Comparison of ENCODE assay signal across 13 cellular contexts in genomic region chr22:39967996-39968968, GRCh38. TPM values are rescaled to one million over a fixed set of nuclear protein-coding genes. Genes with fewer than 3 reads are reported as not detected.
A peak's percentile ranks its signal among the peaks of the same experiment; 100 is the strongest.
DNase-seq lines count a peak whose midpoint lies in the region; ATAC-seq and TF ChIP-seq lines count a peak whose summit lies in the region.
"Had no signal": no experiment of that assay in that cellular context is flagged by ENCODE, and none has a peak within 500 bp of the region (broad histone marks: within the 10 kb centered on the region; RNA-seq: fewer than 3 reads in every experiment).

No MANE protein-coding gene starts in this region.

- peak; percentile 77 for ATAC-seq in Right ventricle myocardium inferior
- ATAC-seq in upper lobe of right lung, result peak; percentile 48
- no peak for ATAC-seq in GM19351 (IDR thresholded peaks at IDR 0.05; ENCODE audit: unreplicated experiment)

- no peaks in the 10 kb centered on the region for H3K79me2 ChIP-seq in mesendoderm (ENCODE audit: control insufficient read depth, insufficient read depth, low read length)

- intact Hi-C loops in Right ventricle myocardium inferior (cut with DNase I), result loop anchor here (5.0 kb wide), 1 partner anchor 34 kb away; no protein-coding TSS in a partner anchor
- intact Hi-C loops in cardiac septum (cut with DNase I), result no loop called here
- intact Hi-C loops in upper lobe of right lung (cut with DNase I), result no loop called here

- no peak overlapping the region for H2BK15ac ChIP-seq in mesendoderm (replicated peaks; ENCODE audit: low read depth)

- H3K23ac ChIP-seq in mesendoderm (ENCODE audit: low read length), result no peak overlapping the region

- H3K4me1 ChIP-seq in ectodermal cell (ENCODE audit: control insufficient read depth, insufficient read depth, low read length), result peaks cover 28% of the 10 kb centered on the region
- H3K4me1 ChIP-seq in mesendoderm (ENCODE audit: control insufficient read depth, low read depth, low read length), result peaks cover 2% of the 10 kb centered on the region
- H3K4me1 ChIP-seq in upper lobe of right lung, result no peaks in the 10 kb centered on the region
- H3K4me1 ChIP-seq: BE2C, uterus had no signal

- no peak overlapping the region for H3K4me3 ChIP-seq in ectodermal cell (ENCODE audit: insufficient read depth, low read depth, low read length)
- H3K4me3 ChIP-seq in mesendoderm (ENCODE audit: low read length), result no peak overlapping the region
- H3K4me3 ChIP-seq in upper lobe of right lung, result no peak overlapping the region
- H3K4me3 ChIP-seq: skin epidermis, uterus had no signal

- no peaks in the 10 kb centered on the region for H3K9me3 ChIP-seq in ectodermal cell (ENCODE audit: control insufficient read depth, low read length)
- no peaks in the 10 kb centered on the region for H3K9me3 ChIP-seq in upper lobe of right lung
- H3K9me3 ChIP-seq: BE2C, uterus had no signal

- DNase-seq in Right ventricle myocardium inferior (ENCODE audit: missing footprints) (no peak), cardiac septum (ENCODE audit: low spot score) (no peak), mesendoderm (peak; percentile 62), upper lobe of right lung (no peak), NCI-H2081 treated with DMSO at 0.1 percent for 48 hours (lab: John Stamatoyannopoulos, UW) (no peak), NCI-H2029 (lab: John Stamatoyannopoulos, UW) (no peak)
- DNase-seq: amniotic stem cell, BE2C, NCI-H1694 treated with DMSO at 0.1 percent for 48 hours had no signal

- H2AK5ac ChIP-seq in mesendoderm (ENCODE audit: low read length), result no peak overlapping the region

- no peak overlapping the region for H4K8ac ChIP-seq in mesendoderm (ENCODE audit: low read depth, low read length)

- H2BK5ac ChIP-seq in mesendoderm (ENCODE audit: low read length), result no peak overlapping the region

- no peak overlapping the region for H4K5ac ChIP-seq in mesendoderm (ENCODE audit: low read length)

- H3K27me3 ChIP-seq in ectodermal cell (ENCODE audit: control insufficient read depth, insufficient read depth, low read length, poor library complexity, severe bottlenecking) (no peaks in the 10 kb centered on the region), mesendoderm (ENCODE audit: insufficient read depth, low read length, poor library complexity) (no peaks in the 10 kb centered on the region), upper lobe of right lung (no peaks in the 10 kb centered on the region)
- H3K27me3 ChIP-seq: uterus had no signal

- H3K4ac ChIP-seq in mesendoderm (ENCODE audit: low read depth, low read length), result no peak overlapping the region

- TF ChIP-seq CTCF in upper lobe of right lung (IDR thresholded peaks at IDR 0.05), result no peak

- H3K9ac ChIP-seq in mesendoderm (ENCODE audit: low read length), result no peak overlapping the region

- no peaks in the 10 kb centered on the region for H3K79me1 ChIP-seq in mesendoderm (ENCODE audit: low read length)

- H3K18ac ChIP-seq in mesendoderm (ENCODE audit: low read length), result no peak overlapping the region

- H3K36me3 ChIP-seq in ectodermal cell (ENCODE audit: control insufficient read depth, insufficient read depth, low read length) (no peaks in the 10 kb centered on the region), mesendoderm (ENCODE audit: control insufficient read depth, insufficient read depth, low read length) (no peaks in the 10 kb centered on the region), upper lobe of right lung (no peaks in the 10 kb centered on the region)
- H3K36me3 ChIP-seq: BE2C, uterus had no signal

- H2BK120ac ChIP-seq in mesendoderm (ENCODE audit: low read depth, low read length), result no peak overlapping the region

- 54 to 55% methylated on average over 20 of the region's 20 CpGs for WGBS in ectodermal cell, 2 experiments
- no CpG with 5 or more reads among the region's 20 CpGs for WGBS in mesendoderm (ENCODE audit: extremely low coverage, insufficient coverage, low lambda C conversion rate)

- no peak overlapping the region for H3K4me2 ChIP-seq in mesendoderm (ENCODE audit: low read length)

- H3K27ac ChIP-seq in ectodermal cell (ENCODE audit: insufficient read depth, low read depth, low read length, poor library complexity, severe bottlenecking) (peak overlapping the region; percentile 4), mesendoderm (ENCODE audit: low read depth, low read length) (no peak overlapping the region), upper lobe of right lung (no peak overlapping the region)
- H3K27ac ChIP-seq: skin epidermis, uterus had no signal

- H3K56ac ChIP-seq in mesendoderm (ENCODE audit: low read length), result peak overlapping the region; percentile 37

RNA-seq across cellular contexts. Expression of gene TMA7B, which starts 8.1 kb away (rescaled TPM):
- total RNA-seq in Right ventricle myocardium inferior (not detected), cardiac septum (not detected), upper lobe of right lung (0.69 TPM)
- polyA plus RNA-seq in ectodermal cell (2013, experiment 1 of 4), result not detected
- polyA plus RNA-seq in ectodermal cell (2013, experiment 2 of 4), result not detected
- not detected for polyA plus RNA-seq in ectodermal cell (2013, experiment 3 of 4)
- not detected for polyA plus RNA-seq in ectodermal cell (2013, experiment 4 of 4)
- polyA plus RNA-seq in mesendoderm (2013, experiment 1 of 2), result not detected
- polyA plus RNA-seq in mesendoderm (2013, experiment 2 of 2), result not detected
- total RNA-seq: uterus had no signal

RNA-seq across cellular contexts. Expression of gene FAM83F, which starts 26.5 kb away (rescaled TPM):
- total RNA-seq in Right ventricle myocardium inferior (6.1 TPM), cardiac septum (2.3 TPM), upper lobe of right lung (0.35 TPM)
- 1.1 TPM for polyA plus RNA-seq in ectodermal cell (2013, experiment 1 of 4)
- polyA plus RNA-seq in ectodermal cell (2013, experiment 2 of 4), result 0.48 TPM
- 0.21 TPM for polyA plus RNA-seq in ectodermal cell (2013, experiment 3 of 4)
- 0.45 TPM for polyA plus RNA-seq in ectodermal cell (2013, experiment 4 of 4)
- polyA plus RNA-seq in mesendoderm (2013, experiment 1 of 2), result 8.8 TPM
- polyA plus RNA-seq in mesendoderm (2013, experiment 2 of 2), result 8.1 TPM
